In genomic region chr11:123173040-123173855, GRCh38 we compare ENCODE assay signal across 13 cellular contexts. TPM values are rescaled to one million over a fixed set of nuclear protein-coding genes. Genes with fewer than 3 reads are reported as not detected.
DNase-seq lines count a peak whose midpoint lies in the region; ATAC-seq and TF ChIP-seq lines count a peak whose summit lies in the region.
"Had no signal": no experiment of that assay in that cellular context is flagged by ENCODE, and none has a peak within 500 bp of the region (broad histone marks: within the 10 kb centered on the region; RNA-seq: fewer than 3 reads in every experiment).

No MANE protein-coding gene starts in this region.

- H3K4me2 ChIP-seq in fibroblast of lung (ENCODE audit: extremely low read depth, insufficient read depth, low read length), result peak overlapping the region; percentile 39

- H3K4me3 ChIP-seq in SJSA1 (no peak overlapping the region), fibroblast of lung (replicated peaks in 1 of 4; ENCODE audit: control extremely low read depth in 1 of 4, insufficient read depth in 1 of 4, low read depth in 3 of 4, low read length in 4 of 4) (no peak overlapping the region), sigmoid colon (no peak overlapping the region)
- H3K4me3 ChIP-seq: right lobe of liver had no signal

- H3K27ac ChIP-seq in SJSA1 (peak overlapping the region; percentile 68), fibroblast of lung (ENCODE audit: insufficient read depth, low read length) (peak overlapping the region; percentile 73), sigmoid colon (peak overlapping the region; percentile 75 to 97 (median 90))
- H3K27ac ChIP-seq: HL-60, right lobe of liver had no signal

- no peak for ATAC-seq in HG03521 (IDR thresholded peaks at IDR 0.05; ENCODE audit: unreplicated experiment)
- ATAC-seq: right lobe of liver had no signal

- POLR2A ChIA-PET in HEK293T (lab: Yijun Ruan, JAX), result no interaction called here

- peaks cover 36% of the 10 kb centered on the region for H3K79me2 ChIP-seq in fibroblast of lung (ENCODE audit: control insufficient read depth, insufficient read depth, low read length)

- TF ChIP-seq CTCF in fibroblast of lung (conservative IDR thresholded peaks at IDR 0.05 in 1 of 2, IDR thresholded peaks at IDR 0.05 in 1 of 2; ENCODE audit: low read depth in 1 of 2, low read length in 2 of 2) (no peak), sigmoid colon (IDR thresholded peaks at IDR 0.05) (no peak)

- CTCF ChIA-PET in HEK293T (lab: Yijun Ruan, JAX), result interaction anchor here (0.7 to 1.2 kb wide), 3 partner anchors 9 to 61 kb away, joined by 3 read pairs; no protein-coding TSS in a partner anchor

- 64 to 76% methylated on average over 4 of the region's 4 CpGs for WGBS in sigmoid colon, 2 donors

- no peak overlapping the region for H3K9ac ChIP-seq in fibroblast of lung (ENCODE audit: insufficient read depth, low read length)

- no peak for TF ChIP-seq EP300 in sigmoid colon (IDR thresholded peaks at IDR 0.05)

- no peak for TF ChIP-seq POLR2A in sigmoid colon (IDR thresholded peaks at IDR 0.05)

- intact Hi-C loops in sigmoid colon (cut with DNase I), result loop anchor here (2.0 kb wide), 1 partner anchor 62 kb away; no protein-coding TSS in a partner anchor

- peaks cover 33% of the 10 kb centered on the region for H3K4me1 ChIP-seq in SJSA1 (replicated peaks)
- peaks cover 28% of the 10 kb centered on the region for H3K4me1 ChIP-seq in fibroblast of lung (ENCODE audit: control insufficient read depth, extremely low read depth, insufficient read depth, low read length)
- peaks cover 0 to 73% (median 61%) of the 10 kb centered on the region in 4 donors for H3K4me1 ChIP-seq in sigmoid colon
- H3K4me1 ChIP-seq: right lobe of liver had no signal

- H4K20me1 ChIP-seq in fibroblast of lung (ENCODE audit: control insufficient read depth, extremely low read depth, insufficient read depth, low read length), result no peaks in the 10 kb centered on the region

- H3K27me3 ChIP-seq in SJSA1 (replicated peaks) (no peaks in the 10 kb centered on the region), fibroblast of lung (ENCODE audit: control insufficient read depth, insufficient read depth, low read length) (no peaks in the 10 kb centered on the region), sigmoid colon (no peaks in the 10 kb centered on the region)
- H3K27me3 ChIP-seq: right lobe of liver had no signal

- H3K36me3 ChIP-seq in SJSA1 (peaks cover 4% of the 10 kb centered on the region), fibroblast of lung (ENCODE audit: control insufficient read depth, insufficient read depth, low read length) (no peaks in the 10 kb centered on the region), sigmoid colon (no peaks in the 10 kb centered on the region)
- H3K36me3 ChIP-seq: right lobe of liver had no signal

- H3K9me3 ChIP-seq in SJSA1 (replicated peaks) (no peaks in the 10 kb centered on the region), fibroblast of lung (ENCODE audit: control insufficient read depth, insufficient read depth, low read depth, low read length) (no peaks in the 10 kb centered on the region), sigmoid colon (no peaks in the 10 kb centered on the region)
- H3K9me3 ChIP-seq: right lobe of liver had no signal

- peak; percentile 85 for DNase-seq in GM03348 (ENCODE audit: low spot score)
- peak; percentile 49 to 60 for DNase-seq in SJSA1 (ENCODE audit: low read depth in 1 of 2, low spot score in 2 of 2)
- peak; percentile 97 to 100 for DNase-seq in fibroblast of lung (ENCODE audit: low read depth in 2 of 2)
- DNase-seq in sigmoid colon, result no peak
- no peak for DNase-seq in HEK293T (ENCODE audit: extremely low spot score)
- DNase-seq in effector CD4-positive, alpha-beta T cell, result no peak
- no peak for DNase-seq in central memory CD4-positive, alpha-beta T cell
- DNase-seq: activated CD4-positive, alpha-beta T cell treated with anti-CD3 and anti-CD28 coated beads, Interleukin-2, amount 10 ng/mL, durations not matched to agents 24 days and 14 days; right lobe of liver; Right ventricle myocardium superior had no signal

- no peak overlapping the region for H2AFZ ChIP-seq in fibroblast of lung (ENCODE audit: low read length)

TF ChIP-seq in HEK293T, 16 proteins besides CTCF, POLR2A, EP300 and RAD21:
- TF ChIP-seq NFRKB (IDR thresholded peaks at IDR 0.05) (no peak), ZNF384 (IDR thresholded peaks at IDR 0.05) (no peak), SUZ12 (IDR thresholded peaks at IDR 0.05) (no peak), FOXK2 (IDR thresholded peaks at IDR 0.05) (no peak), FOXM1 (IDR thresholded peaks at IDR 0.05; ENCODE audit: borderline replicate concordance) (no peak), L3MBTL2 (conservative IDR thresholded peaks at IDR 0.05) (no peak), BHLHE40 (IDR thresholded peaks at IDR 0.05; ENCODE audit: borderline replicate concordance) (no peak), PKNOX1 (IDR thresholded peaks at IDR 0.05) (no peak), CTBP1 (IDR thresholded peaks at IDR 0.05; ENCODE audit: borderline replicate concordance) (no peak), ELF4 (IDR thresholded peaks at IDR 0.05) (no peak), LEF1 (IDR thresholded peaks at IDR 0.05; ENCODE audit: borderline replicate concordance) (no peak)
TF ChIP-seq in HEK293T: peak in this region for 0.

RNA-seq across cellular contexts. Expression of gene CLMP, which starts 21.8 kb away (rescaled TPM):
- total RNA-seq in SJSA1 (2014; rRNA removed; shearing (Covaris generic)), result 21.6 and 39.6 TPM in 2 replicates
- total RNA-seq in fibroblast of lung (84.5 and 107 TPM in 2 replicates), sigmoid colon (100 to 1,000 TPM; 104 to 180 (median 164) TPM)
- polyA plus RNA-seq in fibroblast of lung (151 and 243 TPM in 2 replicates), sigmoid colon (10 to 100 TPM in 1 of 3 donors, 1 to 10 TPM in 2; 1.4 to 12.1 (median 9.0) TPM)
- polyA plus RNA-seq in fibroblast of lung (2012), result 74.4 and 134 TPM in 2 replicates
- 180 and 200 TPM in 2 replicates for polyA minus RNA-seq in fibroblast of lung (ENCODE audit: low replicate concordance)
- total RNA-seq: lung microvascular endothelial cell had no signal

Comparison
In these comparisons a context has a peak if more than half of its experiments do, and no peak if none do; other contexts are left out.
1. DNase-seq: peak in GM03348 (single experiment), SJSA1 (2 of 2) and fibroblast of lung (2 of 2); none in sigmoid colon (single experiment), HEK293T (single experiment), effector CD4-positive, alpha-beta T cell (single experiment) and central memory CD4-positive, alpha-beta T cell (single experiment).
2. Peak in every context shown above with its lines, with median percentiles within 50 percentile points of each other: H3K27ac ChIP-seq.